In genomic region chr15:41804920-41805666, GRCh38 we compare ENCODE assay signal across 1 cellular context.
TF ChIP-seq lines count a peak whose summit lies in the region.

No MANE protein-coding gene starts in this region.

TF ChIP-seq in IMR-90, 13 proteins besides CTCF, POLR2A, EP300 and RAD21:
- TF ChIP-seq CEBPB (IDR thresholded peaks at IDR 0.05; ENCODE audit: low read depth, low read length) (no peak), CHD1 (IDR thresholded peaks at IDR 0.05; ENCODE audit: low read depth, low read length) (no peak), ELK1 (IDR thresholded peaks at IDR 0.05; ENCODE audit: borderline replicate concordance, low read depth, low read length) (no peak), BHLHE40 (IDR thresholded peaks at IDR 0.05; ENCODE audit: low read depth, low read length) (no peak), RCOR1 (IDR thresholded peaks at IDR 0.05; ENCODE audit: insufficient replicate concordance, low read length) (no peak), SMC3 (IDR thresholded peaks at IDR 0.05; ENCODE audit: low read depth, low read length) (no peak)
